Comparison of ENCODE assay signal across 8 cellular contexts in genomic region chr11:123707606-123708205, GRCh38. TPM values are rescaled to one million over a fixed set of nuclear protein-coding genes. Genes with fewer than 3 reads are reported as not detected.
A peak's percentile ranks its signal among the peaks of the same experiment; 100 is the strongest.
DNase-seq lines count a peak whose midpoint lies in the region; ATAC-seq, FAIRE-seq and TF ChIP-seq lines count a peak whose summit lies in the region.

No MANE protein-coding gene starts in this region.

- H3K9me2 ChIP-seq in MM.1S (replicated peaks; ENCODE audit: insufficient read depth, low read length): no peaks in the 10 kb centered on the region

- CTCF ChIA-PET in A549 (lab: Yijun Ruan, JAX): interaction anchor here (0.5 to 7.2 kb wide), 42 partner anchors 8 to 543 kb away, joined by 3 to 189 read pairs (median 4); partner anchors contain the start of gene SCN3B

- H3K27me3 ChIP-seq in MM.1S (replicated peaks; ENCODE audit: insufficient read depth, low read length): no peaks in the 10 kb centered on the region

- H3K9ac ChIP-seq in MM.1S (ENCODE audit: low read length): no peak overlapping the region

- TF ChIP-seq RAD21 in A549 (conservative IDR thresholded peaks at IDR 0.05 in 1 of 2, IDR thresholded peaks at IDR 0.05 in 1 of 2): peak; percentile 78 to 80

- no peak for FAIRE-seq in A549 (lab: Jason Lieb, UNC)

- no peak for TF ChIP-seq EP300 in A549 (IDR thresholded peaks at IDR 0.05)

- H3K9me3 ChIP-seq in A549 (no peaks in the 10 kb centered on the region), MM.1S (replicated peaks; ENCODE audit: insufficient read depth, low read length) (no peaks in the 10 kb centered on the region)

- no peak overlapping the region for H3K4me3 ChIP-seq in A549
- H3K4me3 ChIP-seq in MM.1S (ENCODE audit: low read length): no peak overlapping the region
- no peak overlapping the region for H3K4me3 ChIP-seq in skeletal muscle cell (ENCODE audit: low read depth, low read length)

- H2AFZ ChIP-seq in MM.1S (ENCODE audit: low read length): no peak overlapping the region

- no peak overlapping the region for H3K4me2 ChIP-seq in A549
- no peak overlapping the region for H3K4me2 ChIP-seq in MM.1S (ENCODE audit: low read depth, low read length)

- POLR2A ChIA-PET in A549 (lab: Yijun Ruan, JAX): no interaction called here

- intact Hi-C loops in left ventricle myocardium superior (cut with micrococcal nuclease): loop anchor here (5.0 kb wide), 2 partner anchors 65 to 125 kb away; no protein-coding TSS in a partner anchor

- no peak for TF ChIP-seq POLR2A in A549 (IDR thresholded peaks at IDR 0.05; ENCODE audit: low read length)

- peak; percentile 83 to 89 for ATAC-seq in A549
- ATAC-seq in SK-N-SH treated with all-trans-retinoic acid at 6 μM for 48 hours: peak; percentile 91
- ATAC-seq in left ventricle myocardium superior: peak; percentile 63
- no peak for ATAC-seq in GM21447 (IDR thresholded peaks at IDR 0.05; ENCODE audit: unreplicated experiment)

- no peaks in the 10 kb centered on the region for H3F3A ChIP-seq in MM.1S (ENCODE audit: insufficient read depth, low read length)

- H3K36me3 ChIP-seq in MM.1S (replicated peaks; ENCODE audit: insufficient read depth, low read length): no peaks in the 10 kb centered on the region

- H3K27ac ChIP-seq in A549 (no peak overlapping the region), MM.1S (ENCODE audit: low read length) (no peak overlapping the region)

- TF ChIP-seq CTCF in A549 (IDR thresholded peaks at IDR 0.05): peak; percentile 77
- TF ChIP-seq CTCF in GM12873 (IDR thresholded peaks at IDR 0.05; ENCODE audit: insufficient read depth, low read depth, low read length, missing control alignments): peak; percentile 68
- TF ChIP-seq CTCF in MM.1S (IDR thresholded peaks at IDR 0.05; ENCODE audit: low read length): peak; percentile 78

- H3K79me2 ChIP-seq in MM.1S (ENCODE audit: low read length): no peaks in the 10 kb centered on the region

- H3K4me1 ChIP-seq in A549 (no peaks in the 10 kb centered on the region), MM.1S (ENCODE audit: low read length) (no peaks in the 10 kb centered on the region)

- DNase-seq in A549 (ENCODE audit: low read depth in 1 of 2, low spot score in 1 of 2) (peak; percentile 50 to 60), MM.1S (peak; percentile 57), left ventricle myocardium superior (peak; percentile 32), skeletal muscle cell (ENCODE audit: low read depth) (peak; percentile 39)
- peak; percentile 26 for DNase-seq in activated naive CD8-positive, alpha-beta T cell treated with anti-CD3 and anti-CD28 coated beads, Interleukin-2, amount 50 U/mL, for 16 hours (ENCODE audit: low read depth, low spot score)

- no peaks in the 10 kb centered on the region for H4K20me1 ChIP-seq in MM.1S (ENCODE audit: insufficient read depth, low read length)

- WGBS in A549 (ENCODE audit: missing lambda C conversion rate): under 1% methylated on average over 8 of the region's 8 CpGs

TF ChIP-seq in A549, 52 proteins besides CTCF, POLR2A, EP300 and RAD21:
- TF ChIP-seq SMC3 (IDR thresholded peaks at IDR 0.05) (peak; percentile 75), HOXA7 (CRISPR knock-in tag; IDR thresholded peaks at IDR 0.05) (no peak), KDM1A (IDR thresholded peaks at IDR 0.05; ENCODE audit: low read depth) (no peak), FOSL2 (IDR thresholded peaks at IDR 0.05) (no peak), FOSL2 (CRISPR knock-in tag; IDR thresholded peaks at IDR 0.05) (no peak), PHF8 (IDR thresholded peaks at IDR 0.05; ENCODE audit: borderline replicate concordance, low read depth) (no peak)
TF ChIP-seq in A549: peak in this region for 1.

TF ChIP-seq in SK-N-SH treated with all-trans-retinoic acid at 6 μM for 48 hours, 23 proteins besides CTCF, POLR2A, EP300 and RAD21 (continues in another document):
- TF ChIP-seq ARNTL (CRISPR knock-in tag; IDR thresholded peaks at IDR 0.05; ENCODE audit: borderline replicate concordance, low read depth): no peak
- no peak for TF ChIP-seq ISL1 (CRISPR knock-in tag; IDR thresholded peaks at IDR 0.05)
- no peak for TF ChIP-seq TCF4 (CRISPR knock-in tag; IDR thresholded peaks at IDR 0.05; ENCODE audit: borderline replicate concordance)
- no peak for TF ChIP-seq OSR1 (CRISPR knock-in tag; IDR thresholded peaks at IDR 0.05)
- TF ChIP-seq GLIS3 (CRISPR knock-in tag; IDR thresholded peaks at IDR 0.05): no peak
- no peak for TF ChIP-seq PPARA (CRISPR knock-in tag; IDR thresholded peaks at IDR 0.05; ENCODE audit: borderline replicate concordance)
- TF ChIP-seq ESRRG (CRISPR knock-in tag; IDR thresholded peaks at IDR 0.05): no peak
- no peak for TF ChIP-seq SNAI2 (CRISPR knock-in tag; IDR thresholded peaks at IDR 0.05)
- TF ChIP-seq ZFP30 (CRISPR knock-in tag; IDR thresholded peaks at IDR 0.05): no peak
- no peak for TF ChIP-seq ZNF8 (CRISPR knock-in tag; IDR thresholded peaks at IDR 0.05)
- TF ChIP-seq, protein P1, sequence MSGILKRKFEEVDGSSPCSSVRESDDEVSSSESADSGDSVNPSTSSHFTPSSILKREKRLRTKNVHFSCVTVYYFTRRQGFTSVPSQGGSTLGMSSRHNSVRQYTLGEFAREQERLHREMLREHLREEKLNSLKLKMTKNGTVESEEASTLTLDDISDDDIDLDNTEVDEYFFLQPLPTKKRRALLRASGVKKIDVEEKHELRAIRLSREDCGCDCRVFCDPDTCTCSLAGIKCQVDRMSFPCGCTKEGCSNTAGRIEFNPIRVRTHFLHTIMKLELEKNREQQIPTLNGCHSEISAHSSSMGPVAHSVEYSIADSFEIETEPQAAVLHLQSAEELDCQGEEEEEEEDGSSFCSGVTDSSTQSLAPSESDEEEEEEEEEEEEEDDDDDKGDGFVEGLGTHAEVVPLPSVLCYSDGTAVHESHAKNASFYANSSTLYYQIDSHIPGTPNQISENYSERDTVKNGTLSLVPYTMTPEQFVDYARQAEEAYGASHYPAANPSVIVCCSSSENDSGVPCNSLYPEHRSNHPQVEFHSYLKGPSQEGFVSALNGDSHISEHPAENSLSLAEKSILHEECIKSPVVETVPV (CRISPR knock-in tag; IDR thresholded peaks at IDR 0.05): no peak
- no peak for TF ChIP-seq POU6F1 (CRISPR knock-in tag; IDR thresholded peaks at IDR 0.05; ENCODE audit: borderline replicate concordance, low read depth)
- no peak for TF ChIP-seq CSDC2 (CRISPR knock-in tag; IDR thresholded peaks at IDR 0.05)
- no peak for TF ChIP-seq ZFP3 (CRISPR knock-in tag; IDR thresholded peaks at IDR 0.05)
- TF ChIP-seq TSHZ2 (CRISPR knock-in tag; IDR thresholded peaks at IDR 0.05): no peak

RNA-seq across cellular contexts. Expression of gene ZNF202, which starts 33.8 kb away (rescaled TPM):
- polyA plus RNA-seq in A549 (2011; rRNA removed) (14.2 and 14.4 TPM in 2 replicates), A549 (2017; fragmentation: RNase III; extraction: RNeasy Plus Mini Kit Qiagen cat#74134 plus additional on column Dnase treatment) (10.0 to 12.9 TPM (median 11.9 TPM) in 3 replicates)
- polyA plus RNA-seq in A549 (2012; cell fraction: cytosol; rRNA removed): 5.5 and 7.5 TPM in 2 replicates
- 9.8 and 12.0 TPM in 2 replicates for polyA plus RNA-seq in A549 (2012; cell fraction: nucleus; rRNA removed)
- 13.1 and 14.3 TPM in 2 replicates for polyA minus RNA-seq in A549 (2011; rRNA and poly(A)+ RNA removed)
- total RNA-seq in left ventricle myocardium superior: 4.1 TPM

RNA-seq across cellular contexts. Expression of gene OR6X1, which starts 46.6 kb away (rescaled TPM):
- polyA plus RNA-seq in A549 (2011; rRNA removed) (not detected in 2 replicates), A549 (2017; fragmentation: RNase III; extraction: RNeasy Plus Mini Kit Qiagen cat#74134 plus additional on column Dnase treatment) (not detected in 3 replicates)
- polyA plus RNA-seq in A549 (2012; cell fraction: cytosol; rRNA removed): not detected in 2 replicates
- not detected in 2 replicates for polyA plus RNA-seq in A549 (2012; cell fraction: nucleus; rRNA removed)
- not detected in 2 replicates for polyA minus RNA-seq in A549 (2011; rRNA and poly(A)+ RNA removed)
- total RNA-seq in left ventricle myocardium superior: not detected

RNA-seq across cellular contexts. Expression of gene SCN3B, which starts 53.3 kb away (rescaled TPM):
- polyA plus RNA-seq in A549 (2011; rRNA removed) (0.37 and 0.40 TPM in 2 replicates), A549 (2017; fragmentation: RNase III; extraction: RNeasy Plus Mini Kit Qiagen cat#74134 plus additional on column Dnase treatment) (0.17 to 0.25 TPM (median 0.18 TPM) in 3 replicates)
- polyA plus RNA-seq in A549 (2012; cell fraction: cytosol; rRNA removed): 0.07 and 0.10 TPM in 2 replicates
- polyA plus RNA-seq in A549 (2012; cell fraction: nucleus; rRNA removed): 0.12 and 0.20 TPM in 2 replicates
- polyA minus RNA-seq in A549 (2011; rRNA and poly(A)+ RNA removed): 0.15 and 0.25 TPM in 2 replicates
- 1.7 TPM for total RNA-seq in left ventricle myocardium superior
